Comparison of ENCODE assay signal across 8 cellular contexts in genomic region chr10:125159932-125160855, GRCh38. TPM values are rescaled to one million over a fixed set of nuclear protein-coding genes. Genes with fewer than 3 reads are reported as not detected.
DNase-seq lines count a peak whose midpoint lies in the region; ATAC-seq and TF ChIP-seq lines count a peak whose summit lies in the region.

CTBP2 (minus strand) TSS chr10:125160563.

- H2AK5ac ChIP-seq in IMR-90 (ENCODE audit: low read depth, low read length), result no peak within 1 kb of the TSS; the same call in 1 of the 2 replicates

- peak within 1 kb of the TSS; percentile 79 for H3K4me2 ChIP-seq in IMR-90 (ENCODE audit: low read depth, low read length)

- H3K4me1 ChIP-seq in IMR-90 (ENCODE audit: control insufficient read depth, insufficient read depth, low read length), result peaks cover 11% of the 10 kb centered on the region
- H3K4me1 ChIP-seq in naive thymus-derived CD4-positive, alpha-beta T cell (ENCODE audit: control insufficient read depth in 2 of 2, insufficient read depth in 2 of 2, low read length in 2 of 2), result no peaks in the 10 kb centered on the region

- H2BK5ac ChIP-seq in IMR-90 (ENCODE audit: low read depth, low read length, poor library complexity, severe bottlenecking), result peak within 1 kb of the TSS; percentile 83

- H3K4me3 Mint-ChIP-seq in Calu3 (ENCODE audit: low read depth, unreplicated experiment), result peak within 1 kb of the TSS; percentile 75
- H3K4me3 Mint-ChIP-seq in activated CD4-positive, alpha-beta memory T cell treated with anti-CD3 and anti-CD28 coated beads, Interleukin-2, amount 10 ng/mL, durations not matched to agents 7 days and 5 days, result peak within 1 kb of the TSS; percentile 21
- peak within 1 kb of the TSS; percentile 20 to 74 (median 59) for H3K4me3 Mint-ChIP-seq in naive thymus-derived CD4-positive, alpha-beta T cell

- H3K9me3 ChIP-seq in IMR-90 (ENCODE audit: control insufficient read depth, insufficient read depth, low read length), result no peaks in the 10 kb centered on the region
- no peaks in the 10 kb centered on the region for H3K9me3 ChIP-seq in naive thymus-derived CD4-positive, alpha-beta T cell (ENCODE audit: control insufficient read depth in 2 of 3, low read length in 3 of 3)

- POLR2A ChIA-PET in IMR-90 (lab: Charles Lee; ENCODE audit: unreplicated experiment), result interaction anchor here (0.6 kb wide), 1 partner anchor 141 kb away, joined by 8 read pairs; no protein-coding TSS in a partner anchor
- POLR2A ChIA-PET in activated CD4-positive, alpha-beta memory T cell treated with anti-CD3 and anti-CD28 coated beads, Interleukin-2, amount 10 ng/mL, durations not matched to agents 7 days and 5 days (lab: Charles Lee), result interaction anchor here (0.6 kb wide), 1 partner anchor 67 kb away, joined by 3 read pairs; no protein-coding TSS in a partner anchor
- POLR2A ChIA-PET in naive thymus-derived CD4-positive, alpha-beta T cell (lab: Charles Lee), result no interaction called here

- no peak within 1 kb of the TSS for H2BK20ac ChIP-seq in IMR-90 (ENCODE audit: low read depth, low read length)

- no peak within 1 kb of the TSS for H3K27ac Mint-ChIP-seq in Calu3 (ENCODE audit: unreplicated experiment)
- H3K27ac Mint-ChIP-seq in activated CD4-positive, alpha-beta memory T cell treated with anti-CD3 and anti-CD28 coated beads, Interleukin-2, amount 10 ng/mL, durations not matched to agents 7 days and 5 days, result no peak within 1 kb of the TSS
- no peak within 1 kb of the TSS for H3K27ac Mint-ChIP-seq in naive thymus-derived CD4-positive, alpha-beta T cell

- no peaks in the 10 kb centered on the region for H3K9me3 Mint-ChIP-seq in Calu3 (ENCODE audit: low read depth, unreplicated experiment)
- H3K9me3 Mint-ChIP-seq in activated CD4-positive, alpha-beta memory T cell treated with anti-CD3 and anti-CD28 coated beads, Interleukin-2, amount 10 ng/mL, durations not matched to agents 7 days and 5 days, result no peaks in the 10 kb centered on the region
- H3K9me3 Mint-ChIP-seq in naive thymus-derived CD4-positive, alpha-beta T cell, result peaks cover 0 to 11% (median 0%) of the 10 kb centered on the region in 11 donors

- TF ChIP-seq POLR2A in IMR-90 (IDR thresholded peaks at IDR 0.05; ENCODE audit: low read depth, low read length), result no peak; the same call in 1 of the 2 replicates

- peak within 1 kb of the TSS; percentile 10 for H4K91ac ChIP-seq in IMR-90 (ENCODE audit: insufficient read depth, low read depth, low read length)

- BruUV-seq in Calu3 (replicated peaks; lab: Mats Ljungman, UMichigan) (no TSS peak), IMR-90 (replicated peaks; lab: Mats Ljungman, UMichigan) (no TSS peak)

- peak within 1 kb of the TSS; percentile 86 for H3K9ac ChIP-seq in IMR-90 (ENCODE audit: low read depth, low read length)

- intact Hi-C loops in Calu3 (cut with micrococcal nuclease; ENCODE audit: unreplicated experiment) (loop anchor here (5.0 to 10.0 kb wide), 5 partner anchors 38 to 467 kb away; no protein-coding TSS in a partner anchor), IMR-90 (cut with micrococcal nuclease) (loop anchor here (1.0 to 5.0 kb wide), 5 partner anchors 163 to 558 kb away; no protein-coding TSS in a partner anchor)
- intact Hi-C loops in naive thymus-derived CD4-positive, alpha-beta T cell (cut with micrococcal nuclease), result loop anchor here in 1 of 2 donors (10.0 kb wide), 1 partner anchor 715 kb away; no protein-coding TSS in a partner anchor

- H2AFZ ChIP-seq in IMR-90 (replicated peaks; ENCODE audit: low read length, poor library complexity), result peak within 1 kb of the TSS; percentile 96

- peak within 1 kb of the TSS; percentile 84 for H3K27ac ChIP-seq in IMR-90 (ENCODE audit: insufficient read depth, low read length)
- no peak within 1 kb of the TSS for H3K27ac ChIP-seq in naive thymus-derived CD4-positive, alpha-beta T cell (ENCODE audit: low read depth, low read length)

- H3K4me3 ChIP-seq in IMR-90 (ENCODE audit: insufficient read depth, low read depth, low read length) (peak within 1 kb of the TSS; percentile 98), fibroblast of villous mesenchyme (ENCODE audit: low read depth, low read length) (peak within 1 kb of the TSS; percentile 73)
- no peak within 1 kb of the TSS for H3K4me3 ChIP-seq in naive thymus-derived CD4-positive, alpha-beta T cell (ENCODE audit: low read length)

- H3K14ac ChIP-seq in IMR-90 (replicated peaks; ENCODE audit: low read depth, low read length), result peak within 1 kb of the TSS; percentile 72

- peaks cover 5% of the 10 kb centered on the region for H3K4me1 Mint-ChIP-seq in Calu3 (ENCODE audit: low read depth, unreplicated experiment)
- H3K4me1 Mint-ChIP-seq in activated CD4-positive, alpha-beta memory T cell treated with anti-CD3 and anti-CD28 coated beads, Interleukin-2, amount 10 ng/mL, durations not matched to agents 7 days and 5 days, result peaks cover 4% of the 10 kb centered on the region
- peaks cover 3 to 18% (median 6%) of the 10 kb centered on the region in 7 donors for H3K4me1 Mint-ChIP-seq in naive thymus-derived CD4-positive, alpha-beta T cell

- dilution Hi-C loops in IMR-90 (cut with HindIII; ENCODE audit: low sequenced_read_pairs, unreplicated experiment), result no loop called here

- peak within 1 kb of the TSS; percentile 76 for H3K4ac ChIP-seq in IMR-90 (ENCODE audit: low read depth, low read length)

- H4K20me1 ChIP-seq in IMR-90 (ENCODE audit: insufficient read depth, low read length), result peaks cover 32% of the 10 kb centered on the region

- peaks cover 0 to 2% of the 10 kb centered on the region in 2 experiments for H3K79me1 ChIP-seq in IMR-90 (ENCODE audit: low read depth in 1 of 2, low read length in 2 of 2)

- no peaks in the 10 kb centered on the region for H3K27me3 Mint-ChIP-seq in Calu3 (ENCODE audit: unreplicated experiment)
- peaks cover 45% of the 10 kb centered on the region for H3K27me3 Mint-ChIP-seq in activated CD4-positive, alpha-beta memory T cell treated with anti-CD3 and anti-CD28 coated beads, Interleukin-2, amount 10 ng/mL, durations not matched to agents 7 days and 5 days
- H3K27me3 Mint-ChIP-seq in naive thymus-derived CD4-positive, alpha-beta T cell, result peaks cover 43 to 61% (median 52%) of the 10 kb centered on the region in 5 donors

- H3K27me3 ChIP-seq in IMR-90 (ENCODE audit: control insufficient read depth, insufficient read depth, low read length), result no peaks in the 10 kb centered on the region
- peaks cover 0 to 4% of the 10 kb centered on the region in 2 donors for H3K27me3 ChIP-seq in naive thymus-derived CD4-positive, alpha-beta T cell (ENCODE audit: control insufficient read depth in 2 of 2, insufficient read depth in 2 of 2, low read length in 2 of 2)

- peak; percentile 24 for ATAC-seq in IMR-90 (ENCODE audit: low read depth)
- ATAC-seq in naive thymus-derived CD4-positive, alpha-beta T cell, result no peak

- peak within 1 kb of the TSS; percentile 80; the same call in 1 of the 2 replicates for H3K18ac ChIP-seq in IMR-90 (ENCODE audit: low read depth, low read length)

- H3K36me3 ChIP-seq in IMR-90 (ENCODE audit: control insufficient read depth, insufficient read depth, low read length), result no peaks in the 10 kb centered on the region
- no peaks in the 10 kb centered on the region for H3K36me3 ChIP-seq in naive thymus-derived CD4-positive, alpha-beta T cell (ENCODE audit: control insufficient read depth in 2 of 3, insufficient read depth in 3 of 3, low read length in 3 of 3)

- no peak for TF ChIP-seq CTCF in Calu3 (IDR thresholded peaks at IDR 0.05; ENCODE audit: unreplicated experiment)
- TF ChIP-seq CTCF in IMR-90 (conservative IDR thresholded peaks at IDR 0.05; ENCODE audit: low read depth, low read length), result no peak
- TF ChIP-seq CTCF in fibroblast of villous mesenchyme (IDR thresholded peaks at IDR 0.05; ENCODE audit: insufficient read depth, low read depth, low read length), result no peak

- DNase-seq in Calu3 (peak; percentile 49), IMR-90 (no peak), fibroblast of villous mesenchyme (ENCODE audit: low read depth) (peak; percentile 65), cortex of kidney (lab: John Stamatoyannopoulos, UW) (no peak), NCI-H1694 (lab: John Stamatoyannopoulos, UW) (no peak), cerebellar nuclear complex (lab: John Stamatoyannopoulos, UW) (no peak)
- DNase-seq in activated CD4-positive, alpha-beta memory T cell treated with anti-CD3 and anti-CD28 coated beads, Interleukin-2, amount 10 ng/mL, durations not matched to agents 7 days and 5 days, result no peak
- DNase-seq in naive thymus-derived CD4-positive, alpha-beta T cell, result no peak

- H3K36me3 Mint-ChIP-seq in Calu3 (ENCODE audit: insufficient read depth, unreplicated experiment), result peaks cover 64% of the 10 kb centered on the region
- H3K36me3 Mint-ChIP-seq in activated CD4-positive, alpha-beta memory T cell treated with anti-CD3 and anti-CD28 coated beads, Interleukin-2, amount 10 ng/mL, durations not matched to agents 7 days and 5 days (ENCODE audit: low read depth), result no peaks in the 10 kb centered on the region
- H3K36me3 Mint-ChIP-seq in naive thymus-derived CD4-positive, alpha-beta T cell, result peaks cover 0 to 3% (median 0%) of the 10 kb centered on the region in 5 donors

- H4K8ac ChIP-seq in IMR-90 (ENCODE audit: low read depth in 2 of 2, low read length in 2 of 2), result peak within 1 kb of the TSS; percentile 62 to 83; a peak in 2 of 4 replicates

- peaks cover 6% of the 10 kb centered on the region for H3K9me1 ChIP-seq in IMR-90 (ENCODE audit: insufficient read depth, low read length)

- H2BK15ac ChIP-seq in IMR-90 (ENCODE audit: low read depth, low read length), result no peak within 1 kb of the TSS

- peak within 1 kb of the TSS; percentile 81; the same call in 1 of the 2 replicates for H3K23ac ChIP-seq in IMR-90 (ENCODE audit: low read depth, low read length)

- WGBS in IMR-90 (ENCODE audit: extremely low coverage in 2 of 2, insufficient read length in 1 of 2), 2 experiments, result 1% methylated on average over 13 of the region's 103 CpGs; no CpG with 5 or more reads in 1 of the 2 experiments

- no peak for TF ChIP-seq RAD21 in IMR-90 (IDR thresholded peaks at IDR 0.05; ENCODE audit: low read length)

- no peak within 1 kb of the TSS for H4K5ac ChIP-seq in IMR-90 (ENCODE audit: low read depth, low read length)

- H2BK120ac ChIP-seq in IMR-90 (ENCODE audit: low read depth, low read length), result peak within 1 kb of the TSS; percentile 45; the same call in 1 of the 2 replicates

- peak within 1 kb of the TSS; percentile 54; the same call in 1 of the 2 replicates for H3K56ac ChIP-seq in IMR-90 (ENCODE audit: extremely low read depth, insufficient read depth, low read length)

- H2AK9ac ChIP-seq in IMR-90 (replicated peaks; ENCODE audit: low read depth, low read length, poor library complexity), result peak within 1 kb of the TSS; percentile 91

- CTCF ChIA-PET in Calu3 (lab: Charles Lee) (interaction anchor here (0.6 kb wide), 4 partner anchors 99 to 675 kb away, joined by 3 to 6 read pairs (median 4); no protein-coding TSS in a partner anchor), IMR-90 (lab: Yijun Ruan, JAX) (interaction anchor here (0.6 kb wide), 1 partner anchor 24 kb away, joined by 3 read pairs; no protein-coding TSS in a partner anchor)
- CTCF ChIA-PET in activated CD4-positive, alpha-beta memory T cell treated with anti-CD3 and anti-CD28 coated beads, Interleukin-2, amount 10 ng/mL, durations not matched to agents 7 days and 5 days (lab: Charles Lee), result no interaction called here
- CTCF ChIA-PET in naive thymus-derived CD4-positive, alpha-beta T cell (lab: Charles Lee), result no interaction called here

- in situ Hi-C loops in IMR-90 (cut with MboI; ENCODE audit: low sequenced_read_pairs), result loop anchor here (10.0 kb wide), 3 partner anchors 105 to 545 kb away; no protein-coding TSS in a partner anchor

RNA-seq across cellular contexts. Expression of gene CTBP2, which starts in this region (rescaled TPM):
- total RNA-seq in Calu3 (2022) (71.9 and 78.7 TPM in 2 replicates), IMR-90 (2012; rRNA removed) (74.2 and 81.0 TPM in 2 replicates), fibroblast of villous mesenchyme (74.3 and 84.7 TPM in 2 replicates)
- polyA plus RNA-seq in IMR-90 (2012; rRNA removed), result 80.2 and 86.6 TPM in 2 replicates
- polyA plus RNA-seq in IMR-90 (2012; cell fraction: cytosol; rRNA removed), result 63.0 and 104 TPM in 2 replicates
- 167 and 220 TPM in 2 replicates for polyA plus RNA-seq in IMR-90 (2012; cell fraction: nucleus; rRNA removed; ENCODE audit: low replicate concordance)
- under 1 TPM; 0.15 to 0.43 TPM for total RNA-seq in activated CD4-positive, alpha-beta memory T cell treated with anti-CD3 and anti-CD28 coated beads, Interleukin-2, amount 10 ng/mL, durations not matched to agents 7 days and 5 days
- 10 to 100 TPM in 1 of 5 experiments, 1 to 10 TPM in 3, under 1 TPM in 1; 0.05 to 39.5 (median 2.0) TPM for total RNA-seq in naive thymus-derived CD4-positive, alpha-beta T cell
- polyA plus RNA-seq in naive thymus-derived CD4-positive, alpha-beta T cell, result under 1 TPM in 1 of 2 donors, not detected in 1; 0.13 TPM

Comparison
In these comparisons a context has a peak if more than half of its experiments do, and no peak if none do; other contexts are left out.
1. RNA of gene CTBP2 (polyA plus RNA-seq): 63.0 to 220 TPM in IMR-90; 0.13 TPM in naive thymus-derived CD4-positive, alpha-beta T cell; every median in the first group is over 10 times any median in the second.
2. DNase-seq: peak in Calu3 (single experiment) and fibroblast of villous mesenchyme (single experiment); none in IMR-90 (single experiment), activated CD4-positive, alpha-beta memory T cell treated with anti-CD3 and anti-CD28 coated beads, Interleukin-2, amount 10 ng/mL, durations not matched to agents 7 days and 5 days (single experiment), naive thymus-derived CD4-positive, alpha-beta T cell (0 of 9), cortex of kidney (single experiment), NCI-H1694 (single experiment) and cerebellar nuclear complex (0 of 2).
3. H3K4me3 Mint-ChIP-seq: peak in every context shown above with its lines; median percentile 75 in Calu3; 59 in naive thymus-derived CD4-positive, alpha-beta T cell; 21 in activated CD4-positive, alpha-beta memory T cell treated with anti-CD3 and anti-CD28 coated beads, Interleukin-2, amount 10 ng/mL, durations not matched to agents 7 days and 5 days.
4. CTCF ChIA-PET loops: an anchor here in Calu3 (0.6 kb wide) and IMR-90 (0.6 kb wide); none called in activated CD4-positive, alpha-beta memory T cell treated with anti-CD3 and anti-CD28 coated beads, Interleukin-2, amount 10 ng/mL, durations not matched to agents 7 days and 5 days and naive thymus-derived CD4-positive, alpha-beta T cell.